In the genomic region with DNA sequence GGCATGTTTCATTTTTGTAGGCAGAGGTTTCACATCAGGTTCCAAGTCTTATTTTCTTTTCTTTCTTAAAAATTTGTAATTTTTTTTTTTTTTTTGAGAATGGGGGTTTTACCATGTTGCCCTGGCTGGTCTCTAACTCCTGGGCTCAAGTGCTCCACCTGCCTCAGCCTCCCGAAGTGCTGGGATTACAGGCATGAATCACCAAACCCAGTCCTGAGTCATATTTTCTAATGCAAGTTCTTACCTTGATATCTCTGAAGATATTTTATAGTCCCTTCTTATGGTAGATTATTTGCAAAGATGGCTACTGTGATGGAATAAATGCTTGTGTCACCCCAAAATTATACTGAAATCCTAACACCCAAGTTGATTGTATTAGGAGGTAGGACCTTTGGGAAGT, we compare ENCODE assay signal across 16 cellular contexts.
A peak's percentile ranks its signal among the peaks of the same experiment; 100 is the strongest.
DNase-seq lines count a peak whose midpoint lies in the region; ATAC-seq and TF ChIP-seq lines count a peak whose summit lies in the region.
"Had no signal": no experiment of that assay in that cellular context is flagged by ENCODE, and none has a peak within 500 bp of the region (broad histone marks: within the 10 kb centered on the region; RNA-seq: fewer than 3 reads in every experiment).

No MANE protein-coding gene starts in this region.

- no peak overlapping the region for H3K4me3 ChIP-seq in mammary epithelial cell (replicated peaks in 1 of 3; ENCODE audit: insufficient read depth in 1 of 3, low read depth in 2 of 3, low read length in 3 of 3)
- H3K4me3 ChIP-seq in RWPE2 (ENCODE audit: severe bottlenecking): no peak overlapping the region
- H3K4me3 ChIP-seq in CD8-positive, alpha-beta memory T cell (ENCODE audit: low read length): no peak overlapping the region
- H3K4me3 ChIP-seq: BLaER1 treated with 17β-estradiol and CSF1 and Interleukin-3, amounts not matched to agents 10 nM and 100 nM; GM12878; GM23338 had no signal

- in situ Hi-C loops in mammary epithelial cell (cut with MboI; ENCODE audit: low sequenced_read_pairs in 2 of 2): no loop called here

- peak; percentile 31 for DNase-seq in mammary epithelial cell
- no peak for DNase-seq in MCF 10A (ENCODE audit: unreplicated experiment)
- DNase-seq in RWPE2 (ENCODE audit: low spot score): no peak
- DNase-seq in kidney tubule cell (ENCODE audit: low spot score): peak; percentile 17
- no peak for DNase-seq in stimulated activated CD4-positive, alpha-beta T cell treated with anti-CD3 and anti-CD28 coated beads, Interleukin-12 subunit alpha, Interleukin-12 subunit beta, amount 100 ng/mL, for 4 hours
- no peak for DNase-seq in CD8-positive, alpha-beta memory T cell
- DNase-seq: 8988T; Calu3; CD4-positive, CD25-positive, alpha-beta regulatory T cell; DMS 273 treated with DMSO at 0.1 percent for 48 hours; H7 had no signal

- H3K4me3 Mint-ChIP-seq in MCF 10A (ENCODE audit: unreplicated experiment): no peak overlapping the region
- no peak overlapping the region for H3K4me3 Mint-ChIP-seq in CD8-positive, alpha-beta memory T cell
- H3K4me3 Mint-ChIP-seq: CD4-positive, CD25-positive, alpha-beta regulatory T cell; GM23338 had no signal

- CTCF ChIA-PET in mammary epithelial cell (lab: Charles Lee; ENCODE audit: low non-redundant PET) (no interaction called here), MCF 10A (lab: Yijun Ruan, JAX) (interaction anchor here (0.6 to 1.2 kb wide), 5 partner anchors 9 to 657 kb away, joined by 3 to 6 read pairs (median 3); no protein-coding TSS in a partner anchor)
- CTCF ChIA-PET in CD8-positive, alpha-beta memory T cell (lab: Charles Lee): no interaction called here

- no peaks in the 10 kb centered on the region for H3K79me2 ChIP-seq in mammary epithelial cell (ENCODE audit: insufficient read depth, low read length)

- no peaks in the 10 kb centered on the region for H4K20me1 ChIP-seq in mammary epithelial cell (ENCODE audit: insufficient read depth, low read length)
- H4K20me1 ChIP-seq: BLaER1 treated with 17β-estradiol and CSF1 and Interleukin-3, amounts not matched to agents 10 nM and 100 nM had no signal

- no peak overlapping the region for H3K27ac ChIP-seq in mammary epithelial cell (ENCODE audit: insufficient read depth, low read depth, low read length)
- no peak overlapping the region for H3K27ac ChIP-seq in RWPE2 (ENCODE audit: poor library complexity, severe bottlenecking)
- H3K27ac ChIP-seq in CD8-positive, alpha-beta memory T cell (ENCODE audit: low read depth, low read length): no peak overlapping the region

- TF ChIP-seq CTCF in mammary epithelial cell (conservative IDR thresholded peaks at IDR 0.05 in 1 of 2, IDR thresholded peaks at IDR 0.05 in 1 of 2; ENCODE audit: extremely low read depth in 1 of 2, insufficient read depth in 1 of 2, low read depth in 1 of 2, low read length in 2 of 2) (peak in 1 of 2 donors; percentile 34), MCF 10A (IDR thresholded peaks at IDR 0.05; ENCODE audit: unreplicated experiment) (no peak), RWPE2 (IDR thresholded peaks at IDR 0.05; ENCODE audit: poor library complexity, severe bottlenecking) (no peak)

- H3K27me3 ChIP-seq in mammary epithelial cell (ENCODE audit: insufficient read depth, low read length) (no peaks in the 10 kb centered on the region), RWPE2 (ENCODE audit: insufficient read depth, poor library complexity, severe bottlenecking) (no peaks in the 10 kb centered on the region)
- no peaks in the 10 kb centered on the region for H3K27me3 ChIP-seq in CD8-positive, alpha-beta memory T cell (ENCODE audit: insufficient read depth, low read length, poor library complexity, severe bottlenecking)
- H3K27me3 ChIP-seq: BLaER1 treated with 17β-estradiol and CSF1 and Interleukin-3, amounts not matched to agents 10 nM and 100 nM had no signal

- peaks cover 4% of the 10 kb centered on the region for H3K4me1 Mint-ChIP-seq in MCF 10A (ENCODE audit: insufficient read depth, unreplicated experiment)
- peaks cover 0 to 16% (median 0%) of the 10 kb centered on the region in 3 donors for H3K4me1 Mint-ChIP-seq in CD8-positive, alpha-beta memory T cell

- H3K9me3 ChIP-seq in mammary epithelial cell (replicated peaks; ENCODE audit: insufficient read depth, low read length) (no peaks in the 10 kb centered on the region), RWPE2 (ENCODE audit: severe bottlenecking) (no peaks in the 10 kb centered on the region)
- no peaks in the 10 kb centered on the region for H3K9me3 ChIP-seq in CD8-positive, alpha-beta memory T cell (ENCODE audit: low read length)

- ATAC-seq in RWPE2 (ENCODE audit: low read depth) (peak; percentile 33; the same call in 1 of the 3 replicates), HG03460 (IDR thresholded peaks at IDR 0.05; ENCODE audit: unreplicated experiment) (no peak)
- ATAC-seq: GM12878, GM23338, HepG2 had no signal

- WGBS in mammary epithelial cell (ENCODE audit: low coverage, missing lambda C conversion rate): 0% methylated on average over 1 of the region's 1 CpG

- H2AFZ ChIP-seq in mammary epithelial cell (ENCODE audit: low read depth, low read length): no peak overlapping the region
- H2AFZ ChIP-seq: GM23338 had no signal

- dilution Hi-C loops in mammary epithelial cell (cut with HindIII; ENCODE audit: low sequenced_read_pairs): no loop called here

- POLR2A ChIA-PET in MCF 10A (lab: Yijun Ruan, JAX): no interaction called here
- POLR2A ChIA-PET in CD8-positive, alpha-beta memory T cell (lab: Charles Lee): no interaction called here

- no peaks in the 10 kb centered on the region for H3K27me3 Mint-ChIP-seq in MCF 10A (ENCODE audit: insufficient read depth, unreplicated experiment)
- H3K27me3 Mint-ChIP-seq in CD8-positive, alpha-beta memory T cell: no peaks in the 10 kb centered on the region
- H3K27me3 Mint-ChIP-seq: CD4-positive, CD25-positive, alpha-beta regulatory T cell had no signal

- H3K36me3 Mint-ChIP-seq in MCF 10A (ENCODE audit: insufficient read depth, unreplicated experiment): no peaks in the 10 kb centered on the region
- peaks cover 0 to 8% (median 7%) of the 10 kb centered on the region in 3 donors for H3K36me3 Mint-ChIP-seq in CD8-positive, alpha-beta memory T cell

- no peak overlapping the region for H3K27ac Mint-ChIP-seq in MCF 10A (ENCODE audit: low read depth, unreplicated experiment)
- no peak overlapping the region for H3K27ac Mint-ChIP-seq in CD8-positive, alpha-beta memory T cell
- H3K27ac Mint-ChIP-seq: GM23338 had no signal

- H3K9me3 Mint-ChIP-seq in MCF 10A (ENCODE audit: unreplicated experiment): no peaks in the 10 kb centered on the region
- no peaks in the 10 kb centered on the region for H3K9me3 Mint-ChIP-seq in CD8-positive, alpha-beta memory T cell
- H3K9me3 Mint-ChIP-seq: GM23338 had no signal

- no peak overlapping the region for H3K9ac ChIP-seq in mammary epithelial cell (ENCODE audit: insufficient read depth, low read length)
- H3K9ac ChIP-seq: BLaER1 treated with 17β-estradiol and CSF1 and Interleukin-3, amounts not matched to agents 10 nM and 100 nM had no signal

- intact Hi-C loops in mammary epithelial cell (cut with micrococcal nuclease): no loop called here
- intact Hi-C loops in MCF 10A (cut with micrococcal nuclease): no loop called here

- H3K4me2 ChIP-seq in mammary epithelial cell (ENCODE audit: insufficient read depth, low read depth, low read length): no peak overlapping the region
- H3K4me2 ChIP-seq: BLaER1 treated with 17β-estradiol and CSF1 and Interleukin-3, amounts not matched to agents 10 nM and 100 nM; GM23338 had no signal

- BruUV-seq in mammary epithelial cell (replicated peaks; lab: Mats Ljungman, UMichigan) (no TSS peak), MCF 10A (replicated peaks; lab: Mats Ljungman, UMichigan) (no TSS peak)

- no peaks in the 10 kb centered on the region for H3K4me1 ChIP-seq in mammary epithelial cell (ENCODE audit: insufficient read depth, low read length)
- no peaks in the 10 kb centered on the region for H3K4me1 ChIP-seq in RWPE2 (ENCODE audit: insufficient read depth, poor library complexity, severe bottlenecking)
- no peaks in the 10 kb centered on the region for H3K4me1 ChIP-seq in CD8-positive, alpha-beta memory T cell (ENCODE audit: insufficient read depth, low read length)

- H3K36me3 ChIP-seq in mammary epithelial cell (ENCODE audit: insufficient read depth, low read length) (no peaks in the 10 kb centered on the region), RWPE2 (ENCODE audit: low read depth) (no peaks in the 10 kb centered on the region)
- H3K36me3 ChIP-seq in CD8-positive, alpha-beta memory T cell (ENCODE audit: insufficient read depth, low read length): no peaks in the 10 kb centered on the region

Comparison
In these comparisons a context has a peak if more than half of its experiments do, and no peak if none do; other contexts are left out.
1. DNase-seq: peak in mammary epithelial cell (single experiment) and kidney tubule cell (single experiment); none in MCF 10A (single experiment), RWPE2 (single experiment), stimulated activated CD4-positive, alpha-beta T cell treated with anti-CD3 and anti-CD28 coated beads, Interleukin-12 subunit alpha, Interleukin-12 subunit beta, amount 100 ng/mL, for 4 hours (single experiment) and CD8-positive, alpha-beta memory T cell (0 of 5).